Comparison of ENCODE assay signal across 18 cellular contexts in the genomic region with DNA sequence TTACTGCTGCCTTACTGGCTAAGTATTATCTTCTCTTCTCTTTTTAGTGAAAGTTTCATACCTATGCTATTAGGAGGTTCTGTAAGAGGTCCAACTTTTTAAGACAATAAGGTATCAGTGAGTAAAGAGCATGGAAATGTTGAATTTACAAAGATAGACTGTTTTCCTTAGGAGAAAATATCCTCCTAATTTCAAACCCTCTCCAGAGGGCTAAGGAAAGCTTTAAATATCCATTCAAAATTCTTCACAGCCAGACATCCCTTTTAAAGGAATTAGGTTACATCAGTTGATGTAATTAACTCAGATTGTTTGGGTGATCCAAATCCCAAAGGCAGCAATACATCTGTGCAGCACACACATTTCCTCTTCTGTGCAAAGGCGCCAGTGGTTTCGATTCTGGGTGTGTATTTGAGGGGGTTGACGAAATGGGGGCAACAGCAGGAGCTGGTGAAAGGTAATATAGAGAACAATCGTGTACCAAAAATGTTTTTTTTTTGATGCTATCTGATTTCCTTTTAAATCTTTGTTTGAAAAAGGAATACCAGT.
"Had no signal": no experiment of that assay in that cellular context is flagged by ENCODE, and none has a peak within 500 bp of the region (broad histone marks: within the 10 kb centered on the region; RNA-seq: fewer than 3 reads in every experiment).

No MANE protein-coding gene starts in this region.

- H3K36me3 ChIP-seq: adrenal gland, lower lobe of right lung had no signal

- DNase-seq: activated CD4-positive, alpha-beta T cell treated with anti-CD3 and anti-CD28 coated beads, Interleukin-2, amount 10 ng/mL, durations not matched to agents 24 days and 14 days; activated naive CD4-positive, alpha-beta T cell treated with anti-CD3 and anti-CD28 coated beads, Interleukin-2, amount 10 ng/mL, durations not matched to agents 7 days and 5 days; adrenal gland; body of pancreas; effector memory CD4-positive, alpha-beta T cell; hippocampal formation; kidney glomerular epithelial cell; lower lobe of right lung; right cardiac atrium; small intestine; T-helper 1 cell; trophoblast cell had no signal

- H3K4me1 Mint-ChIP-seq: activated CD4-positive, alpha-beta T cell treated with anti-CD3 and anti-CD28 coated beads, Interleukin-2, amount 10 ng/mL, durations not matched to agents 24 days and 14 days; activated naive CD4-positive, alpha-beta T cell treated with anti-CD3 and anti-CD28 coated beads, Interleukin-2, amount 10 ng/mL, durations not matched to agents 7 days and 5 days; activated T-helper 17 cell treated with anti-CD3 and anti-CD28 coated beads, Interleukin-2, amount 50 U/mL, for 72 hours; central memory CD8-positive, alpha-beta T cell; stimulated activated memory B cell treated with anti-CD40 and anti-IgM and Interleukin-4, amounts not matched to agents 10 μg/mL and 1 μg/mL and 100 μg/mL, for 72 hours had no signal

- H3K27ac Mint-ChIP-seq: activated CD4-positive, alpha-beta T cell treated with anti-CD3 and anti-CD28 coated beads, Interleukin-2, amount 10 ng/mL, durations not matched to agents 24 days and 14 days; activated naive CD4-positive, alpha-beta T cell treated with anti-CD3 and anti-CD28 coated beads, Interleukin-2, amount 10 ng/mL, durations not matched to agents 7 days and 5 days; activated T-helper 17 cell treated with anti-CD3 and anti-CD28 coated beads, Interleukin-2, amount 50 U/mL, for 72 hours; mesothelial cell of epicardium; stimulated activated memory B cell treated with anti-CD40 and anti-IgM and Interleukin-4, amounts not matched to agents 10 μg/mL and 1 μg/mL and 100 μg/mL, for 72 hours; WTC11 had no signal

- H3K4me3 Mint-ChIP-seq: activated CD4-positive, alpha-beta T cell treated with anti-CD3 and anti-CD28 coated beads, Interleukin-2, amount 10 ng/mL, durations not matched to agents 24 days and 14 days; activated naive CD4-positive, alpha-beta T cell treated with anti-CD3 and anti-CD28 coated beads, Interleukin-2, amount 10 ng/mL, durations not matched to agents 7 days and 5 days; activated T-helper 17 cell treated with anti-CD3 and anti-CD28 coated beads, Interleukin-2, amount 50 U/mL, for 72 hours; central memory CD8-positive, alpha-beta T cell; mesothelial cell of epicardium; stimulated activated memory B cell treated with anti-CD40 and anti-IgM and Interleukin-4, amounts not matched to agents 10 μg/mL and 1 μg/mL and 100 μg/mL, for 72 hours; WTC11 had no signal

- ATAC-seq: activated T-helper 17 cell treated with anti-CD3 and anti-CD28 coated beads, Interleukin-2, amount 50 U/mL, for 72 hours; body of pancreas; lower lobe of right lung; right cardiac atrium; stimulated activated memory B cell treated with anti-CD40 and anti-IgM and Interleukin-4, amounts not matched to agents 10 μg/mL and 1 μg/mL and 100 μg/mL, for 72 hours; WTC11 had no signal

- H3K9me3 ChIP-seq: body of pancreas, lower lobe of right lung had no signal

- H3K9me3 Mint-ChIP-seq: activated naive CD4-positive, alpha-beta T cell treated with anti-CD3 and anti-CD28 coated beads, Interleukin-2, amount 10 ng/mL, durations not matched to agents 7 days and 5 days; activated T-helper 17 cell treated with anti-CD3 and anti-CD28 coated beads, Interleukin-2, amount 50 U/mL, for 72 hours; central memory CD8-positive, alpha-beta T cell; WTC11 had no signal

- H3K4me3 ChIP-seq: adrenal gland, body of pancreas, lower lobe of right lung had no signal

- H3K27ac ChIP-seq: adrenal gland, body of pancreas, epithelial cell of prostate, lower lobe of right lung had no signal

- H3K4me1 ChIP-seq: adrenal gland, body of pancreas, lower lobe of right lung had no signal

- H3K27me3 Mint-ChIP-seq: activated naive CD4-positive, alpha-beta T cell treated with anti-CD3 and anti-CD28 coated beads, Interleukin-2, amount 10 ng/mL, durations not matched to agents 7 days and 5 days; activated T-helper 17 cell treated with anti-CD3 and anti-CD28 coated beads, Interleukin-2, amount 50 U/mL, for 72 hours; central memory CD8-positive, alpha-beta T cell; stimulated activated memory B cell treated with anti-CD40 and anti-IgM and Interleukin-4, amounts not matched to agents 10 μg/mL and 1 μg/mL and 100 μg/mL, for 72 hours had no signal

- H3K36me3 Mint-ChIP-seq: activated naive CD4-positive, alpha-beta T cell treated with anti-CD3 and anti-CD28 coated beads, Interleukin-2, amount 10 ng/mL, durations not matched to agents 7 days and 5 days; mesothelial cell of epicardium; stimulated activated memory B cell treated with anti-CD40 and anti-IgM and Interleukin-4, amounts not matched to agents 10 μg/mL and 1 μg/mL and 100 μg/mL, for 72 hours; WTC11 had no signal

- H3K27me3 ChIP-seq: adrenal gland, body of pancreas had no signal
